10 cellular contexts compared by ENCODE assay signal in the genomic region with DNA sequence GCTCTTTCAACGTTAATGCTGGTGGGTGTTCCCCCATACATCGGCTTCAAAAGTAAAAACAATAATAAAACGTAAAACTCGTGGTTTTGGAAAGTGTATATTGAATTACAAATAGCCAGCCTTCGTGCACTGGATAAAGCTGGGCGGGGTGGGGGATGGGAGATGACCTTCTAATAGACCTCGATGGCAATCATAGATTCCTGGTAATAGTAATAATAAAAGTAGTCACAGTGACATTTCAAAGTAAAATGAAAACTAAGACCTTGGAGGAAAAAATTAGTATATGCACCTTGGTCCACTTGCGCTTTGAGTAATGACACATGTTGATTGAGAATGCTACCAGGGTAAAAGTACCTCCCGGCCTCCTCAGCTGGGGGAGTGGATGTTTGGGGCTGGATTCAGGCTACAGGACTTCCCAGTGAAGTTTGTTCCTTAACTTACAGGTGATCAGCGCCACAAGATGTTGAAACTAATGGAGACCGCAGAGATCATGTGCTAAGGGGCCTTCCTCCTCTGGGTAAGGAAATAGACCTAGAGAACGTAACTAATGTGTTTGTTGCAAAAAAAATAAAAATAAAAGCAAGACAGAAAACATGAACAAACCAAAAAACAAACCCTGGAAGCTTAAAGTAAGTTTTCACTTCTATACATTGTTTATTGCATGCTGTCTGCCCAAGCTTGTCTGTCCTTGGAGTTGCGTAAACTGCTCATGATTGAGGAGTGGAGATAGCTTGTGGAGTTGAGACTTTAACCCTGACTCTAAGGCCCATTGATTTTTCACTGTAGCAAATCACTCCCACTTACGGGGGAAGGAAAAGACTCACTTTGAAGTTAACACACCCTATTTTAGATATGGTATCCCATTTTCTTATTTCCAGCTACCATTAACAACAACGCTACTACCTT. TPM values are rescaled to one million over a fixed set of nuclear protein-coding genes. Genes with fewer than 3 reads are reported as not detected.
DNase-seq lines count a peak whose midpoint lies in the region; ATAC-seq, FAIRE-seq and TF ChIP-seq lines count a peak whose summit lies in the region.
"Had no signal": no experiment of that assay in that cellular context is flagged by ENCODE, and none has a peak within 500 bp of the region (broad histone marks: within the 10 kb centered on the region; RNA-seq: fewer than 3 reads in every experiment).

No MANE protein-coding gene starts in this region.

- intact Hi-C loops in PC-3 (cut with micrococcal nuclease) (no loop called here), esophagus squamous epithelium (cut with DNase I) (no loop called here), pancreas (cut with DNase I) (no loop called here)

- ATAC-seq in PC-3 (no peak), pancreas (no peak)

- H3K36me3 ChIP-seq in PC-3 (ENCODE audit: low read depth, low read length) (no peaks in the 10 kb centered on the region), esophagus squamous epithelium (no peaks in the 10 kb centered on the region), pancreas (no peaks in the 10 kb centered on the region)

- peak overlapping the region; percentile 77 for H3K9ac ChIP-seq in PC-3 (ENCODE audit: low read length)

- DNase-seq in PC-3: no peak
- no peak for DNase-seq in esophagus squamous epithelium (lab: John Stamatoyannopoulos, UW)
- DNase-seq in pancreas: peak in 1 of 6 donors; percentile 38
- DNase-seq in G401 (ENCODE audit: low spot score): no peak
- no peak for DNase-seq in DMS79 treated with DMSO at 0.1 percent for 48 hours (lab: John Stamatoyannopoulos, UW)
- no peak for DNase-seq in activated CD8-positive, alpha-beta memory T cell treated with anti-CD3 and anti-CD28 coated beads, Interleukin-2, amount 50 U/mL, for 4 hours
- no peak for DNase-seq in NCI-H1048 (lab: John Stamatoyannopoulos, UW)
- DNase-seq: activated CD4-positive, CD25-positive, alpha-beta regulatory T cell treated with anti-CD3 and anti-CD28 coated beads, Interleukin-2, amount 50 U/mL, for 72 hours; NCI-H2227 treated with DMSO at 0.1 percent for 48 hours had no signal

- in situ Hi-C loops in G401 (cut with HindIII; ENCODE audit: low sequenced_read_pairs): no loop called here

- H3K9me3 ChIP-seq in PC-3 (ENCODE audit: low read length) (no peaks in the 10 kb centered on the region), esophagus squamous epithelium (no peaks in the 10 kb centered on the region), pancreas (no peaks in the 10 kb centered on the region)

- TF ChIP-seq CTCF in C4-2B (conservative IDR thresholded peaks at IDR 0.05) (no peak), PC-3 (conservative IDR thresholded peaks at IDR 0.05; ENCODE audit: low read depth, low read length) (no peak), esophagus squamous epithelium (IDR thresholded peaks at IDR 0.05) (no peak), pancreas (IDR thresholded peaks at IDR 0.05) (no peak)

- peaks cover 32% of the 10 kb centered on the region for H3K4me1 ChIP-seq in PC-3 (ENCODE audit: insufficient read depth, low read length)
- peaks cover 0 to 50% (median 13%) of the 10 kb centered on the region in 3 donors for H3K4me1 ChIP-seq in esophagus squamous epithelium
- peaks cover 39 to 46% (median 45%) of the 10 kb centered on the region in 3 donors for H3K4me1 ChIP-seq in pancreas

- WGBS in esophagus squamous epithelium, 2 donors: 41 to 43% methylated on average over 15 of the region's 15 CpGs
- WGBS in pancreas, 2 donors: 22 to 23% methylated on average over 15 of the region's 15 CpGs

- H3K4me2 ChIP-seq in PC-3 (ENCODE audit: low read length): peak overlapping the region; percentile 78

- CTCF ChIA-PET in PC-3 (lab: Charles Lee): interaction anchor here (0.6 to 0.7 kb wide), 2 partner anchors 57 to 1005 kb away, joined by 3 read pairs; no protein-coding TSS in a partner anchor

- no peaks in the 10 kb centered on the region for H4K20me1 ChIP-seq in PC-3 (ENCODE audit: low read length)

- FAIRE-seq in pancreas (lab: Jason Lieb, UNC): no peak

- H3F3A ChIP-seq in PC-3 (ENCODE audit: low read length, unreplicated experiment): no peaks in the 10 kb centered on the region

- POLR2A ChIA-PET in PC-3 (lab: Charles Lee; ENCODE audit: unreplicated experiment): interaction anchor here (0.6 kb wide), 2 partner anchors 8 to 145 kb away, joined by 3 read pairs; no protein-coding TSS in a partner anchor

- H3K4me3 ChIP-seq in PC-3 (ENCODE audit: low read length) (peak overlapping the region; percentile 97), esophagus squamous epithelium (peak overlapping the region; percentile 78 to 98 (median 83)), pancreas (peak overlapping the region in 2 of 4 donors; percentile 60 to 93)

- H3K27me3 ChIP-seq in PC-3 (ENCODE audit: low read length) (no peaks in the 10 kb centered on the region), esophagus squamous epithelium (no peaks in the 10 kb centered on the region), pancreas (no peaks in the 10 kb centered on the region)

- no peak for TF ChIP-seq POLR2A in esophagus squamous epithelium (IDR thresholded peaks at IDR 0.05)

- BruUV-seq in PC-3 (replicated peaks; lab: Mats Ljungman, UMichigan): no TSS peak

- H3K9me2 ChIP-seq in PC-3 (replicated peaks; ENCODE audit: low read length): no peaks in the 10 kb centered on the region

- peaks cover 37% of the 10 kb centered on the region for H3K79me2 ChIP-seq in PC-3 (ENCODE audit: low read length)

- H3K27ac ChIP-seq in C4-2B (peak overlapping the region; percentile 89; the same call in 1 of the 2 replicates), PC-3 (ENCODE audit: low read length) (no peak overlapping the region), esophagus squamous epithelium (peak overlapping the region; percentile 97 to 99 (median 98)), pancreas (peak overlapping the region; percentile 94 to 98 (median 94))

- peak overlapping the region; percentile 93 for H2AFZ ChIP-seq in PC-3 (ENCODE audit: low read length)

RNA-seq across cellular contexts. Expression of gene LRIG3, which starts 0.9 kb away (rescaled TPM):
- total RNA-seq in PC-3 (2014; rRNA removed) (8.6 and 10.8 TPM in 2 replicates), esophagus squamous epithelium (100 to 1,000 TPM in 1 of 4 donors, 10 to 100 TPM in 3; 32.1 to 124 (median 42.4) TPM), pancreas (10 to 100 TPM; 18.8 to 44.3 (median 28.5) TPM)
- 10 to 100 TPM in 1 of 2 donors, 1 to 10 TPM in 1; 7.2 to 12.8 TPM for polyA plus RNA-seq in pancreas
- 0.58 and 0.74 TPM in 2 replicates for total RNA-seq in G401 (2014; rRNA removed; shearing (Covaris generic))
